In genomic region chr6:11718461-11718860, GRCh38 we compare ENCODE assay signal across 23 cellular contexts.
A peak's percentile ranks its signal among the peaks of the same experiment; 100 is the strongest.
DNase-seq lines count a peak whose midpoint lies in the region; ATAC-seq lines count a peak whose summit lies in the region.
"Had no signal": no experiment of that assay in that cellular context is flagged by ENCODE, and none has a peak within 500 bp of the region (broad histone marks: within the 10 kb centered on the region; RNA-seq: fewer than 3 reads in every experiment).

No MANE protein-coding gene starts in this region.

- no peak overlapping the region for H3K18ac ChIP-seq in neuronal stem cell (ENCODE audit: low read length)

- no peak overlapping the region for H2BK5ac ChIP-seq in neuronal stem cell (ENCODE audit: low read length)

- H3K23ac ChIP-seq in neuronal stem cell (ENCODE audit: low read depth, low read length, poor library complexity) = no peak overlapping the region

- H3K4me2 ChIP-seq in neuronal stem cell (ENCODE audit: insufficient read depth, low read length, poor library complexity, severe bottlenecking) = no peak overlapping the region

- H4K91ac ChIP-seq in neuronal stem cell (ENCODE audit: low read depth, low read length, poor library complexity) = no peak overlapping the region

- no peak for ATAC-seq in T-helper 17 cell
- ATAC-seq: GM12878, HepG2, SK-N-SH treated with all-trans-retinoic acid at 6 μM for 48 hours had no signal

- H2AK5ac ChIP-seq in neuronal stem cell (ENCODE audit: low read depth, low read length) = peak overlapping the region; percentile 7

- no peak overlapping the region for H2AFZ ChIP-seq in neuronal stem cell (ENCODE audit: low read length)

- no peak overlapping the region for H3K9ac ChIP-seq in neuronal stem cell (ENCODE audit: low read depth, low read length, poor library complexity)

- H3K4ac ChIP-seq in neuronal stem cell (ENCODE audit: low read length) = no peak overlapping the region

- H2BK15ac ChIP-seq in neuronal stem cell (ENCODE audit: low read length) = no peak overlapping the region

- intact Hi-C loops in activated CD4-positive, alpha-beta T cell treated with anti-CD3 and anti-CD28 coated beads, Interleukin-2, amount 10 ng/mL, durations not matched to agents 24 days and 14 days (cut with micrococcal nuclease) = loop anchor here (10.0 kb wide), 1 partner anchor 484 kb away; the partner anchor contains the start of gene NEDD9

- peaks cover 27% of the 10 kb centered on the region for H3K36me3 Mint-ChIP-seq in activated CD4-positive, alpha-beta T cell treated with anti-CD3 and anti-CD28 coated beads, Interleukin-2, amount 10 ng/mL, durations not matched to agents 24 days and 14 days (ENCODE audit: low read depth)
- peaks cover 10% of the 10 kb centered on the region for H3K36me3 Mint-ChIP-seq in T-helper 17 cell (ENCODE audit: low read depth)

- no peak overlapping the region for H2BK120ac ChIP-seq in neuronal stem cell (ENCODE audit: low read depth, low read length)

- H3K9me3 ChIP-seq in T-helper 17 cell (ENCODE audit: control insufficient read depth, low read length, poor library complexity, severe bottlenecking) (no peaks in the 10 kb centered on the region), neuronal stem cell (replicated peaks in 1 of 2; ENCODE audit: control insufficient read depth in 2 of 2, insufficient read depth in 1 of 2, low read depth in 1 of 2, low read length in 2 of 2) (no peaks in the 10 kb centered on the region)
- H3K9me3 ChIP-seq: BE2C, HAP-1, Peyer's patch had no signal

- no peak overlapping the region for H3K27ac ChIP-seq in neuronal stem cell (replicated peaks; ENCODE audit: low read length)
- H3K27ac ChIP-seq: 22Rv1, HL-60, Peyer's patch had no signal

- no peaks in the 10 kb centered on the region for H3K27me3 Mint-ChIP-seq in activated CD4-positive, alpha-beta T cell treated with anti-CD3 and anti-CD28 coated beads, Interleukin-2, amount 10 ng/mL, durations not matched to agents 24 days and 14 days
- no peaks in the 10 kb centered on the region for H3K27me3 Mint-ChIP-seq in T-helper 17 cell

- H3K27me3 ChIP-seq in neuronal stem cell (ENCODE audit: control insufficient read depth in 3 of 3, insufficient read depth in 3 of 3, low read depth in 1 of 3, low read length in 3 of 3) = no peaks in the 10 kb centered on the region
- H3K27me3 ChIP-seq: BE2C, Peyer's patch had no signal

- H2BK12ac ChIP-seq in neuronal stem cell (ENCODE audit: low read length) = no peak overlapping the region

- peaks cover 46% of the 10 kb centered on the region for H3K4me1 Mint-ChIP-seq in activated CD4-positive, alpha-beta T cell treated with anti-CD3 and anti-CD28 coated beads, Interleukin-2, amount 10 ng/mL, durations not matched to agents 24 days and 14 days
- peaks cover 40% of the 10 kb centered on the region for H3K4me1 Mint-ChIP-seq in T-helper 17 cell

- no peaks in the 10 kb centered on the region for H3K79me1 ChIP-seq in neuronal stem cell (ENCODE audit: low read depth, low read length)

- peaks cover 0 to 6% of the 10 kb centered on the region in 2 donors for H3K4me1 ChIP-seq in neuronal stem cell (ENCODE audit: control insufficient read depth in 2 of 2, insufficient read depth in 1 of 2, low read depth in 1 of 2, low read length in 2 of 2)
- H3K4me1 ChIP-seq: BE2C, HAP-1, Peyer's patch had no signal

- no peaks in the 10 kb centered on the region for H3K36me3 ChIP-seq in neuronal stem cell (replicated peaks in 1 of 2; ENCODE audit: control insufficient read depth in 2 of 2, insufficient read depth in 2 of 2, low read length in 2 of 2)
- H3K36me3 ChIP-seq: BE2C, HAP-1, Peyer's patch had no signal

- no peak for DNase-seq in activated CD4-positive, alpha-beta T cell treated with anti-CD3 and anti-CD28 coated beads, Interleukin-2, amount 10 ng/mL, durations not matched to agents 24 days and 14 days
- no peak for DNase-seq in activated CD4-positive, alpha-beta T cell treated with anti-CD3 and anti-CD28 coated beads for 4 hours
- DNase-seq in EH (ENCODE audit: low read depth) (peak; percentile 28), T-helper 17 cell (no peak), neuronal stem cell (ENCODE audit: low spot score) (no peak), GF-D8 (lab: John Stamatoyannopoulos, UW) (no peak), NCI-H187 treated with DMSO at 0.1 percent for 48 hours (lab: John Stamatoyannopoulos, UW) (no peak), NCI-H2196 (lab: John Stamatoyannopoulos, UW; ENCODE audit: unreplicated experiment) (no peak)
- DNase-seq: BE2C, KBM-7, NCI-H1092 treated with DMSO at 0.1 percent for 48 hours, NCI-H1436 treated with DMSO at 0.1 percent for 48 hours, NCI-H2029, NCI-H226, NCI-H524 treated with DMSO at 0.1 percent for 48 hours, NCI-H82, Peyer's patch had no signal

- H3K4me3 Mint-ChIP-seq in activated CD4-positive, alpha-beta T cell treated with anti-CD3 and anti-CD28 coated beads, Interleukin-2, amount 10 ng/mL, durations not matched to agents 24 days and 14 days = no peak overlapping the region
- H3K4me3 Mint-ChIP-seq in T-helper 17 cell = no peak overlapping the region

- H4K8ac ChIP-seq in neuronal stem cell (ENCODE audit: low read depth, low read length) = no peak overlapping the region

- peak overlapping the region; percentile 31 for H3K27ac Mint-ChIP-seq in activated CD4-positive, alpha-beta T cell treated with anti-CD3 and anti-CD28 coated beads, Interleukin-2, amount 10 ng/mL, durations not matched to agents 24 days and 14 days
- peak overlapping the region; percentile 43 for H3K27ac Mint-ChIP-seq in T-helper 17 cell

- no peak overlapping the region for H3K14ac ChIP-seq in neuronal stem cell (ENCODE audit: low read length)

- peaks cover 4% of the 10 kb centered on the region for H3K9me3 Mint-ChIP-seq in activated CD4-positive, alpha-beta T cell treated with anti-CD3 and anti-CD28 coated beads, Interleukin-2, amount 10 ng/mL, durations not matched to agents 24 days and 14 days

- no peak overlapping the region for H3K4me3 ChIP-seq in neuronal stem cell (ENCODE audit: low read length in 2 of 2)
- H3K4me3 ChIP-seq: GM12878, HAP-1, Peyer's patch had no signal
